ENCODE assay signal across 15 cellular contexts in the genomic region with DNA sequence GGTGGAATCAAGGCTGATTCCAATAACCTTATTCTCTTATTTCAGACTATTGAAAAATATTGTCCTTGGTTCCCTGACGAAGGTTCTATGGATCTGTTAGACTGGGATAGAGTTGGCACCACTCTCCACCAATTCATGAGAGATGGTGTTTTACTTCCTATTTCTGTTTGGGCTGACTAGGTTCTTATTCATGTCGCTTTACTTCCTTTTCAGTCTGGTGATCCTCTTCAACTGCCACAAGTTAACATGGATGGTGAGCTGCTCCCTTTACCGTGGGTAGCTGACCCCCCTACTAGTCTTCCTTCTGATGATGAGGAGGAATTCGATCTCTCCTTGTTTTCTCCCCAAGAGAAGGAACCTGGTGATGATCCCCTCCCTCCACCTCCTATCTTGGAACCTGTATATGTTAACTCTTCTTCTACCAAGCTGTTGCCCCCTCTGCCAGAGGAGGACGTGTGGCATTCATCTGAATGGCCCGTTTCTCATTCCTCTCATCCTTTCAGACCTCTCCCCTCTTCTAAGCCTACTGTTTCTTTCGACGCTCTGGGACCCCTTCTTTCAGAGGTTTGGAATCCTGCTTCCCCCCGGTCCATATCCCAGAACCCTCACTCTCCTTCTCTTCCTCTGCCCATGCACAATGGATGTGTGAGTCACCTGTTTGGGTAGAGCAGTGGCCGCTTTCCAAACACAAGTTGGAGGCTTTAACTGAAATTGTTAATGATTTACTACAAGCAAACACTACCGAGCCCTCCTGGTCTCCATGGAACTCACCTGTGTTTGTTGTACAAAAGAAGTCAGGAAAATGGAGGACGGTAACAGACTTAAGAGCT. TPM values are rescaled to one million over a fixed set of nuclear protein-coding genes. Genes with fewer than 3 reads are reported as not detected.
DNase-seq lines count a peak whose midpoint lies in the region; TF ChIP-seq lines count a peak whose summit lies in the region.
"Had no signal": no experiment of that assay in that cellular context is flagged by ENCODE, and none has a peak within 500 bp of the region (broad histone marks: within the 10 kb centered on the region; RNA-seq: fewer than 3 reads in every experiment).

No MANE protein-coding gene starts in this region.

- H3K4me3 ChIP-seq in epithelial cell of esophagus (ENCODE audit: low read length) (no peak overlapping the region), muscle layer of duodenum (ENCODE audit: low read depth in 1 of 2, low read length in 2 of 2) (no peak overlapping the region), MG63 (no peak overlapping the region)
- H3K4me3 ChIP-seq: BLaER1 treated with 17β-estradiol and CSF1 and Interleukin-3, amounts not matched to agents 10 nM and 100 nM; esophagus muscularis mucosa had no signal

- no peaks in the 10 kb centered on the region for H3K4me1 ChIP-seq in muscle layer of duodenum (ENCODE audit: control insufficient read depth in 1 of 2, insufficient read depth in 2 of 2, low read length in 2 of 2)

- H3K36me3 ChIP-seq in muscle layer of duodenum (ENCODE audit: control insufficient read depth in 1 of 2, insufficient read depth in 2 of 2, low read length in 2 of 2), result no peaks in the 10 kb centered on the region
- H3K36me3 ChIP-seq in MG63, result no peaks in the 10 kb centered on the region
- H3K36me3 ChIP-seq: esophagus muscularis mucosa had no signal

- peak; percentile 11 for DNase-seq in DMS153 treated with DMSO at 0.1 percent for 48 hours (lab: John Stamatoyannopoulos, UW; ENCODE audit: unreplicated experiment)
- peak; percentile 85 to 86 for DNase-seq in NCI-H526 (lab: John Stamatoyannopoulos, UW)
- DNase-seq in epithelial cell of esophagus (ENCODE audit: low read depth), result peak; percentile 26
- DNase-seq in effector CD8-positive, alpha-beta T cell (lab: John Stamatoyannopoulos, UW), result no peak
- no peak for DNase-seq in MG63
- no peak for DNase-seq in hypothalamus (lab: John Stamatoyannopoulos, UW)
- DNase-seq in GM13977 (ENCODE audit: low spot score), result no peak
- DNase-seq: activated CD4-positive, alpha-beta T cell treated with anti-CD3 and anti-CD28 coated beads, Interleukin-2, amount 50 U/mL, for 48 hours; activated gamma-delta T cell; GF-D8; T-helper 2 cell had no signal

- H3K27me3 ChIP-seq in muscle layer of duodenum (ENCODE audit: low read depth, low read length) (no peaks in the 10 kb centered on the region), MG63 (no peaks in the 10 kb centered on the region)
- H3K27me3 ChIP-seq: BLaER1 treated with 17β-estradiol and CSF1 and Interleukin-3, amounts not matched to agents 10 nM and 100 nM; esophagus muscularis mucosa had no signal

- in situ Hi-C loops in GM13977 (cut with MboI; ENCODE audit: low pct_unique_long_range_greater_than_20kb, low sequenced_read_pairs, unreplicated experiment), result no loop called here

- no peaks in the 10 kb centered on the region for H3K9me3 ChIP-seq in muscle layer of duodenum (ENCODE audit: control insufficient read depth in 1 of 2, low read length in 2 of 2)
- no peaks in the 10 kb centered on the region for H3K9me3 ChIP-seq in MG63

- peak overlapping the region; percentile 63 for H3K27ac ChIP-seq in muscle layer of duodenum (ENCODE audit: low read length)
- H3K27ac ChIP-seq: esophagus muscularis mucosa, RWPE1 had no signal

- TF ChIP-seq CTCF in epithelial cell of esophagus (IDR thresholded peaks at IDR 0.05; ENCODE audit: insufficient read depth, low read depth, low read length, missing control alignments) (no peak), GM13977 (IDR thresholded peaks at IDR 0.05; ENCODE audit: extremely low read depth, insufficient read depth, missing control alignments) (no peak)

RNA-seq across cellular contexts. Expression of gene CNOT11, which starts 13.5 kb away (rescaled TPM):
- total RNA-seq in MG63 (2014; rRNA removed; shearing (Covaris generic); ENCODE audit: low replicate concordance), result 52.6 and 64.1 TPM in 2 replicates

Comparison
In these comparisons a context has a peak if more than half of its experiments do, and no peak if none do; other contexts are left out.
1. DNase-seq: peak in DMS153 treated with DMSO at 0.1 percent for 48 hours (single experiment), NCI-H526 (2 of 2) and epithelial cell of esophagus (single experiment); none in effector CD8-positive, alpha-beta T cell (single experiment), MG63 (single experiment), hypothalamus (0 of 51) and GM13977 (single experiment).